16 cellular contexts compared by ENCODE assay signal in the genomic region with DNA sequence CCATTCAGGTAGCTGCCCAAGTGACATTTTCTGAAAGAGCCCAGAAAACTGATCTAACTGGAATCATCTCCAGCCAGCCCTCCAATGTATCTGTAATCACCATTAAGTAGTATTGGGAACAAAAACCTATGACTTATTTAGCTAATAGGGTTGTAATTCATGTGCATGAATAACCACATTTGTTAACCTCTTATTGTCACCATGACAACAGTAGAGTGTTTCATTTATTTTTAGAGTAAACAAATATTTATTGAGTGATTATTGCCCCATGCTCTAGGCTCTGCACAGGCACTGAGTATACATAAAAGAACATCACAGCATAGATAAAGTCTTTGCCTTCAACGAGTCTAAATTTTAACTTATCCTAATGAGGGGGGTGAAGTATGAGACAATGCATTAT.
"Had no signal": no experiment of that assay in that cellular context is flagged by ENCODE, and none has a peak within 500 bp of the region (broad histone marks: within the 10 kb centered on the region; RNA-seq: fewer than 3 reads in every experiment).

No MANE protein-coding gene starts in this region.

- H3K27ac ChIP-seq: brain microvascular endothelial cell, pancreas, testis, upper lobe of right lung had no signal

- H3K4me3 ChIP-seq: lung, pancreas, testis, upper lobe of right lung had no signal

- H3K4me1 ChIP-seq: pancreas, testis, upper lobe of right lung had no signal

- H3K4me1 Mint-ChIP-seq: naive B cell; stimulated activated naive CD8-positive, alpha-beta T cell treated with anti-CD3 and anti-CD28 coated beads, Interleukin-15, amount 100 ng/mL, for 72 hours had no signal

- H3K4me3 Mint-ChIP-seq: activated naive CD8-positive, alpha-beta T cell; activated T-cell treated with anti-CD3 and anti-CD28 coated beads, Interleukin-2, amount 50 U/mL, for 24 hours; stimulated activated naive CD8-positive, alpha-beta T cell treated with anti-CD3 and anti-CD28 coated beads, Interleukin-15, amount 100 ng/mL, for 72 hours had no signal

- DNase-seq: activated CD4-positive, alpha-beta T cell treated with anti-CD3 and anti-CD28 coated beads, Interleukin-2, amount 50 U/mL, for 4 hours; activated CD4-positive, CD25-positive, alpha-beta regulatory T cell treated with anti-CD3 and anti-CD28 coated beads, Interleukin-2, amount 50 U/mL, for 72 hours; activated effector memory CD4-positive, alpha-beta T cell treated with anti-CD3 and anti-CD28 coated beads, Interleukin-2, amount 50 U/mL, for 16 hours; activated T-cell treated with anti-CD3 and anti-CD28 coated beads, Interleukin-2, amount 50 U/mL, for 24 hours; brain microvascular endothelial cell; dermis blood vessel endothelial cell; left cardiac atrium; naive B cell; pancreas; stimulated activated CD4-positive, alpha-beta T cell treated with anti-CD3 and anti-CD28 coated beads, Interleukin-15, amount 100 ng/mL, for 24 hours; stimulated activated CD4-positive, alpha-beta T cell treated with anti-CD3 and anti-CD28 coated beads, Interleukin-4, amount 100 ng/mL, for 24 hours; stimulated activated naive CD8-positive, alpha-beta T cell treated with anti-CD3 and anti-CD28 coated beads, Interleukin-15, amount 100 ng/mL, for 72 hours; testis; upper lobe of right lung had no signal

- H3K9me3 ChIP-seq: pancreas, testis, upper lobe of right lung had no signal

- H3K36me3 ChIP-seq: brain microvascular endothelial cell, pancreas, upper lobe of right lung had no signal

- ATAC-seq: left cardiac atrium; pancreas; stimulated activated naive CD8-positive, alpha-beta T cell treated with anti-CD3 and anti-CD28 coated beads, Interleukin-15, amount 100 ng/mL, for 72 hours; upper lobe of right lung had no signal

- H3K27ac Mint-ChIP-seq: activated naive CD8-positive, alpha-beta T cell; activated T-cell treated with anti-CD3 and anti-CD28 coated beads, Interleukin-2, amount 50 U/mL, for 24 hours; naive B cell; stimulated activated naive CD8-positive, alpha-beta T cell treated with anti-CD3 and anti-CD28 coated beads, Interleukin-15, amount 100 ng/mL, for 72 hours had no signal

- H3K27me3 Mint-ChIP-seq: naive B cell had no signal

- H3K36me3 Mint-ChIP-seq: activated naive CD8-positive, alpha-beta T cell; naive B cell had no signal

- H3K27me3 ChIP-seq: brain microvascular endothelial cell, pancreas, testis, upper lobe of right lung had no signal
